8 cellular contexts compared by ENCODE assay signal in the genomic region with DNA sequence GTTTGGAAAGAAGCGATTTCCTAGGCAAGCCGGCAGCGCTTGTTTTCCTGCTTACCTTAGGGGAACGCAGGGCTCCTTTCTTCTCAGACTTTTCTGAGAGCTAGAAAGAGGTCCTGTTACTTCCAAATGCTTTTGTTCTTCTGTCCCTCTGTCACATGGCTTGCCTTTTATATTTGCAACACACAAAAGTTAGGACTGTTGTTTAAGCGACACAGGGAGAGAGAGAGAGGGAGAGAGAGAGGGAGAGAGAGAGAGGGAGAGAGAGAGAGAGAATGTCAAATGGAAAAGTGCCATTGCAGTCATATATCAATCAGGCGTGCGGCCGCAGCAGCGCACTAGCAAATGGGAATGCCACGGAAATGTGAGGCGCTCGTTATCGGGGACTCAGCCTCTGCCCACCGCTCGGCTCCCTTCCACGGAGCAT. TPM values are rescaled to one million over a fixed set of nuclear protein-coding genes. Genes with fewer than 3 reads are reported as not detected.
A peak's percentile ranks its signal among the peaks of the same experiment; 100 is the strongest.
DNase-seq lines count a peak whose midpoint lies in the region; ATAC-seq lines count a peak whose summit lies in the region.

A gene with protein sequence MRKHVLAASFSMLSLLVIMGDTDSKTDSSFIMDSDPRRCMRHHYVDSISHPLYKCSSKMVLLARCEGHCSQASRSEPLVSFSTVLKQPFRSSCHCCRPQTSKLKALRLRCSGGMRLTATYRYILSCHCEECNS (minus strand): TSS at position 142 of the 424 bp plus-strand sequence. CDS start 14,745 bp downstream, outside the sequence.

- DNase-seq in G401 (ENCODE audit: low spot score) (peak; percentile 61), right cardiac atrium (peak in 1 of 3 donors; percentile 34), retina (peak; percentile 68), T1000 (lab: John Stamatoyannopoulos, UW) (no peak), NOMO-1 treated with DMSO at 0.1 percent for 48 hours (lab: John Stamatoyannopoulos, UW; ENCODE audit: unreplicated experiment) (no peak)
- no peak for DNase-seq in activated CD8-positive, alpha-beta T cell treated with anti-CD3 and anti-CD28 coated beads, Interleukin-2, amount 10 ng/mL, durations not matched to agents 7 days and 5 days

- no peaks in the 10 kb centered on the region for H3K4me1 ChIP-seq in right cardiac atrium (ENCODE audit: control insufficient read depth, insufficient read depth, low read length)

- H3K4me3 Mint-ChIP-seq in activated CD8-positive, alpha-beta T cell treated with anti-CD3 and anti-CD28 coated beads, Interleukin-2, amount 10 ng/mL, durations not matched to agents 7 days and 5 days, result peak within 1 kb of the TSS; percentile 31

- H3K27me3 Mint-ChIP-seq in activated CD8-positive, alpha-beta T cell treated with anti-CD3 and anti-CD28 coated beads, Interleukin-2, amount 10 ng/mL, durations not matched to agents 7 days and 5 days (ENCODE audit: low read depth), result peaks cover 15% of the 10 kb centered on the region

- no peaks in the 10 kb centered on the region for H3K36me3 Mint-ChIP-seq in activated CD8-positive, alpha-beta T cell treated with anti-CD3 and anti-CD28 coated beads, Interleukin-2, amount 10 ng/mL, durations not matched to agents 7 days and 5 days (ENCODE audit: low read depth)

- peak within 1 kb of the TSS; percentile 40 for H3K4me3 ChIP-seq in right cardiac atrium (ENCODE audit: low read length)

- CTCF ChIA-PET in activated CD8-positive, alpha-beta T cell treated with anti-CD3 and anti-CD28 coated beads, Interleukin-2, amount 10 ng/mL, durations not matched to agents 7 days and 5 days (lab: Charles Lee), result interaction anchor here (0.6 kb wide), 1 partner anchor 1097 kb away, joined by 3 read pairs; no protein-coding TSS in a partner anchor

- no peak within 1 kb of the TSS for H3K27ac ChIP-seq in right cardiac atrium (ENCODE audit: low read length)

- 2% methylated on average over 16 of the region's 16 CpGs for WGBS in right cardiac atrium

- intact Hi-C loops in right cardiac atrium (cut with DNase I), result no loop called here

- ATAC-seq in activated CD8-positive, alpha-beta T cell treated with anti-CD3 and anti-CD28 coated beads, Interleukin-2, amount 10 ng/mL, durations not matched to agents 7 days and 5 days, result no peak
- ATAC-seq in right cardiac atrium, result no peak
- no peak for ATAC-seq in GM18861 (IDR thresholded peaks at IDR 0.05; ENCODE audit: unreplicated experiment)
- ATAC-seq in GM18858 (IDR thresholded peaks at IDR 0.05; ENCODE audit: unreplicated experiment), result no peak

- POLR2A ChIA-PET in activated CD8-positive, alpha-beta T cell treated with anti-CD3 and anti-CD28 coated beads, Interleukin-2, amount 10 ng/mL, durations not matched to agents 7 days and 5 days (lab: Charles Lee), result no interaction called here

- H3K27ac Mint-ChIP-seq in activated CD8-positive, alpha-beta T cell treated with anti-CD3 and anti-CD28 coated beads, Interleukin-2, amount 10 ng/mL, durations not matched to agents 7 days and 5 days, result no peak within 1 kb of the TSS

- no peaks in the 10 kb centered on the region for H3K9me3 Mint-ChIP-seq in activated CD8-positive, alpha-beta T cell treated with anti-CD3 and anti-CD28 coated beads, Interleukin-2, amount 10 ng/mL, durations not matched to agents 7 days and 5 days (ENCODE audit: insufficient read depth)

- peaks cover 2% of the 10 kb centered on the region for H3K9me3 ChIP-seq in right cardiac atrium (ENCODE audit: control insufficient read depth, low read length)

- H3K27me3 ChIP-seq in right cardiac atrium (ENCODE audit: control insufficient read depth, insufficient read depth), result no peaks in the 10 kb centered on the region

- in situ Hi-C loops in G401 (cut with HindIII; ENCODE audit: low sequenced_read_pairs), result no loop called here

- H3K4me1 Mint-ChIP-seq in activated CD8-positive, alpha-beta T cell treated with anti-CD3 and anti-CD28 coated beads, Interleukin-2, amount 10 ng/mL, durations not matched to agents 7 days and 5 days (ENCODE audit: low read depth), result peaks cover 11% of the 10 kb centered on the region

RNA-seq across cellular contexts. Expression of the gene that starts here (rescaled TPM):
- total RNA-seq in G401 (2014; rRNA removed; shearing (Covaris generic)), result not detected in 2 replicates
- not detected for total RNA-seq in activated CD8-positive, alpha-beta T cell treated with anti-CD3 and anti-CD28 coated beads, Interleukin-2, amount 10 ng/mL, durations not matched to agents 7 days and 5 days
- total RNA-seq in right cardiac atrium, result under 1 TPM in 1 of 4 donors, not detected in 3; 0.12 TPM
- not detected for polyA plus RNA-seq in right cardiac atrium

Comparison
In these comparisons a context has a peak if more than half of its experiments do, and no peak if none do; other contexts are left out.
1. Peak in DNase-seq in G401; RNA of the gene not detected or under 1 TPM.